Comparison of ENCODE assay signal across 25 cellular contexts in the genomic region with DNA sequence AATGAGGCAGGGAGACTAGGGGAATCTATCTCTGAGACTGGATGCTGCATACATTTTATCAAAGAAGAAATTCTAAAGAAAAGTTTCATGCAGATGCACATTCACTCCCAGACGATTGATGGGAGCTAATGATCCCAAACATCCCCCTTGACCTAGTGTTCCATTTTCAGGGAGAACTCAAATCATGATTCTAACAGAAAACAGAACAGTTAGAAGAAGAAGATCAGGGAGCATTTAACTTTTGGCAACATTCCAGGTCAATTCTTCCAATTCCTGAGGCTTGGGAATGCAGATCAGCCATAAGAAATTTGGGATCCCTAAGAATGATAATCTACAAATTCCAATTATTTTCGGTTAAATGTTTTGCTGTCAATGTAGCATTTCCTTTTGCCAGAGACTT.
"Had no signal": no experiment of that assay in that cellular context is flagged by ENCODE, and none has a peak within 500 bp of the region (broad histone marks: within the 10 kb centered on the region; RNA-seq: fewer than 3 reads in every experiment).

No MANE protein-coding gene starts in this region.

- FAIRE-seq: TTC549 had no signal

- H3K27ac ChIP-seq: brain microvascular endothelial cell, cardiac muscle cell had no signal

- DNase-seq: activated B cell treated with CpG ODN at 0.5 μM for 24 hours; activated CD4-positive, alpha-beta memory T cell treated with anti-CD3 and anti-CD28 coated beads for 36 hours; activated CD4-positive, alpha-beta T cell treated with anti-CD3 and anti-CD28 coated beads for 1 hour; activated CD4-positive, alpha-beta T cell treated with anti-CD3 and anti-CD28 coated beads, Interleukin-2, amount 10 ng/mL, durations not matched to agents 24 days and 14 days; activated CD8-positive, alpha-beta memory T cell treated with anti-CD3 and anti-CD28 coated beads for 24 hours; activated effector memory CD4-positive, alpha-beta T cell treated with anti-CD3 and anti-CD28 coated beads, Interleukin-2, amount 50 U/mL, for 16 hours; activated naive CD4-positive, alpha-beta T cell treated with Interleukin-2 at 50 U/mL for 16 hours; activated T-cell treated with anti-CD3 and anti-CD28 coated beads, Interleukin-2, amount 50 U/mL, for 4 hours; brain microvascular endothelial cell; Karpas-422; MM.1S; NCI-H1105; NCI-H1436; NCI-H1694 treated with DMSO at 0.1 percent for 48 hours; NCI-H2029 treated with DMSO at 0.1 percent for 48 hours; NCI-H2227 treated with DMSO at 0.1 percent for 48 hours; NCI-H446 treated with DMSO at 0.1 percent for 48 hours; NCI-H524 treated with DMSO at 0.1 percent for 48 hours; NCI-H748 treated with DMSO at 0.1 percent for 48 hours; SIG-M5; T-helper 17 cell; T1000 had no signal

- H3K27me3 Mint-ChIP-seq: activated CD4-positive, alpha-beta memory T cell treated with anti-CD3 and anti-CD28 coated beads for 36 hours; activated naive CD8-positive, alpha-beta T cell had no signal

- H3K27me3 ChIP-seq: brain microvascular endothelial cell, cardiac muscle cell had no signal

- H3K36me3 Mint-ChIP-seq: activated CD4-positive, alpha-beta memory T cell treated with anti-CD3 and anti-CD28 coated beads for 36 hours had no signal

- H3K4me1 Mint-ChIP-seq: activated B cell treated with CpG ODN at 0.5 μM for 24 hours; activated CD4-positive, alpha-beta T cell treated with anti-CD3 and anti-CD28 coated beads, Interleukin-2, amount 10 ng/mL, durations not matched to agents 24 days and 14 days had no signal

- H3K36me3 ChIP-seq: brain microvascular endothelial cell, cardiac muscle cell had no signal

- H3K4me3 Mint-ChIP-seq: activated B cell treated with CpG ODN at 0.5 μM for 24 hours; activated CD4-positive, alpha-beta memory T cell treated with anti-CD3 and anti-CD28 coated beads for 36 hours; activated CD4-positive, alpha-beta T cell treated with anti-CD3 and anti-CD28 coated beads, Interleukin-2, amount 10 ng/mL, durations not matched to agents 24 days and 14 days; activated naive CD8-positive, alpha-beta T cell; activated T-cell treated with anti-CD3 and anti-CD28 coated beads, Interleukin-2, amount 50 U/mL, for 4 hours; T-helper 17 cell had no signal

- ATAC-seq: activated T-cell treated with anti-CD3 and anti-CD28 coated beads, Interleukin-2, amount 50 U/mL, for 4 hours; T-helper 17 cell had no signal

- H3K27ac Mint-ChIP-seq: activated B cell treated with CpG ODN at 0.5 μM for 24 hours; activated CD4-positive, alpha-beta memory T cell treated with anti-CD3 and anti-CD28 coated beads for 36 hours; activated CD4-positive, alpha-beta T cell treated with anti-CD3 and anti-CD28 coated beads, Interleukin-2, amount 10 ng/mL, durations not matched to agents 24 days and 14 days; activated naive CD8-positive, alpha-beta T cell; T-helper 17 cell had no signal

- H3K4me3 ChIP-seq: cardiac muscle cell had no signal
